Comparison of ENCODE assay signal across 11 cellular contexts in the genomic region with DNA sequence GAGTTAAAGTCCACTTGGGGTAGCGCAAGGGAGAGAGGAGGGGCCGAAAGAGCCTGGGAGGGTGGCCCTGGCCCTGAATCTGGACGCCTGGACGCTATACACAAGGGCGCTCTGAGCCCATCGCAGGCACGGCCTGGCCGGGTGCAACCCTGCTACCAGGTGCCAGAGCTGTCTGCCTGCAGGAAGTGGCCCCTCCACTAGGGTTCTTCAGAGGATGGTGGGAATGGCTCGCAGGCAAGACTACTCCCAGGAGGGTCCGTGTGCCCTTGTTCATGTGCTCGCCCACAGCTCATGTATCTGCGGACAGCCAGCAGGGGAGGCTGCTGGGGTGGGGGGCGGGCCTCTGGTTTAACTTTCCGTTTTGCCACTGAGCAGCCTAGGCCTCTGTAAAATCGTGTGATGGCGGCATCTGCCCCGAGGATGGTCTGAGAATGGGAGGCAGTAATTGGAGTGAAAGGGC. TPM values are rescaled to one million over a fixed set of nuclear protein-coding genes. Genes with fewer than 3 reads are reported as not detected.
A peak's percentile ranks its signal among the peaks of the same experiment; 100 is the strongest.
DNase-seq lines count a peak whose midpoint lies in the region; ATAC-seq and TF ChIP-seq lines count a peak whose summit lies in the region.
"Had no signal": no experiment of that assay in that cellular context is flagged by ENCODE, and none has a peak within 500 bp of the region (broad histone marks: within the 10 kb centered on the region; RNA-seq: fewer than 3 reads in every experiment).

No MANE protein-coding gene starts in this region.

- peak; percentile 40 for DNase-seq in CD14-positive monocyte (ENCODE audit: low spot score)
- DNase-seq in GM12864 (ENCODE audit: low read depth), result no peak
- no peak for DNase-seq in central memory CD8-positive, alpha-beta T cell (ENCODE audit: low spot score in 2 of 2)
- DNase-seq in AG08396 (ENCODE audit: low spot score), result no peak
- no peak for DNase-seq in T-helper 9 cell
- DNase-seq in LoVo (ENCODE audit: low spot score), result no peak
- DNase-seq: activated CD4-positive, alpha-beta T cell treated with anti-CD3 and anti-CD28 coated beads for 1 hour; amygdala; stimulated activated naive CD4-positive, alpha-beta T cell had no signal

- H3K4me3 ChIP-seq in GM12864 (ENCODE audit: low read depth, low read length), result no peak overlapping the region

- peak overlapping the region in 1 of 2 donors; percentile 53 for H3K4me3 Mint-ChIP-seq in CD14-positive monocyte
- H3K4me3 Mint-ChIP-seq in central memory CD8-positive, alpha-beta T cell, result peak overlapping the region; percentile 66
- peak overlapping the region; percentile 74 to 81 (median 78) for H3K4me3 Mint-ChIP-seq in nephron

- H3K9me3 Mint-ChIP-seq in CD14-positive monocyte (peaks cover 0 to 17% (median 4%) of the 10 kb centered on the region in 7 donors), nephron (no peaks in the 10 kb centered on the region)
- no peaks in the 10 kb centered on the region for H3K9me3 Mint-ChIP-seq in central memory CD8-positive, alpha-beta T cell

- H3K36me3 Mint-ChIP-seq in CD14-positive monocyte (no peaks in the 10 kb centered on the region), nephron (ENCODE audit: low read depth) (no peaks in the 10 kb centered on the region)
- peaks cover 3% of the 10 kb centered on the region for H3K36me3 Mint-ChIP-seq in central memory CD8-positive, alpha-beta T cell (ENCODE audit: insufficient read depth)

- H3K27ac Mint-ChIP-seq in CD14-positive monocyte, result no peak overlapping the region
- H3K27ac Mint-ChIP-seq in central memory CD8-positive, alpha-beta T cell (ENCODE audit: low read depth), result no peak overlapping the region
- H3K27ac Mint-ChIP-seq in nephron, result no peak overlapping the region

- peaks cover 2% of the 10 kb centered on the region for H3K4me1 Mint-ChIP-seq in CD14-positive monocyte
- peaks cover 11% of the 10 kb centered on the region for H3K4me1 Mint-ChIP-seq in central memory CD8-positive, alpha-beta T cell
- peaks cover 20% of the 10 kb centered on the region for H3K4me1 Mint-ChIP-seq in nephron

- no peak for ATAC-seq in central memory CD8-positive, alpha-beta T cell (replicated peaks; ENCODE audit: extremely low read depth, poor library complexity, severe bottlenecking)
- ATAC-seq in HG02623 (IDR thresholded peaks at IDR 0.05; ENCODE audit: unreplicated experiment), result no peak

- intact Hi-C loops in CD14-positive monocyte (cut with micrococcal nuclease), result no loop called here

- H3K27me3 Mint-ChIP-seq in CD14-positive monocyte (ENCODE audit: low read depth in 3 of 3) (peaks cover 61 to 86% (median 74%) of the 10 kb centered on the region in 3 donors), nephron (ENCODE audit: low read depth) (peaks cover 65% of the 10 kb centered on the region)
- H3K27me3 Mint-ChIP-seq in central memory CD8-positive, alpha-beta T cell, result peaks cover 57% of the 10 kb centered on the region

- TF ChIP-seq CTCF in CD14-positive monocyte (IDR thresholded peaks at IDR 0.05) (no peak), GM12864 (IDR thresholded peaks at IDR 0.05; ENCODE audit: low read depth, low read length, missing control alignments) (peak; percentile 11), nephron (IDR thresholded peaks at IDR 0.05; ENCODE audit: unreplicated experiment in 3 of 3) (no peak)

RNA-seq across cellular contexts. Expression of a gene that starts 1.4 kb away (rescaled TPM):
- polyA plus RNA-seq in CD14-positive monocyte, result not detected
